ENCODE assay signal across 20 cellular contexts in genomic region chr2:169925968-169926367, GRCh38.
"Had no signal": no experiment of that assay in that cellular context is flagged by ENCODE, and none has a peak within 500 bp of the region (broad histone marks: within the 10 kb centered on the region; RNA-seq: fewer than 3 reads in every experiment).

No MANE protein-coding gene starts in this region.

- H3K27ac Mint-ChIP-seq: activated CD4-positive, alpha-beta T cell treated with anti-CD3 and anti-CD28 coated beads for 36 hours; activated T-helper 2 cell treated with anti-CD3 and anti-CD28 coated beads, Interferon-gamma antibody, Interleukin-2, Interleukin-4, amounts not matched to agents 10 μg/mL and 5 μg/mL and 100 μg/mL, durations not matched to agents 14 hours and 24 hours and 36 hours; endodermal cell had no signal

- H3K4me1 ChIP-seq: body of pancreas, parathyroid adenoma, spleen had no signal

- ATAC-seq: activated CD4-positive, alpha-beta T cell treated with anti-CD3 and anti-CD28 coated beads for 36 hours; body of pancreas; left lobe of liver had no signal

- DNase-seq: activated CD4-positive, alpha-beta T cell treated with anti-CD3 and anti-CD28 coated beads for 36 hours; activated CD4-positive, alpha-beta T cell treated with anti-CD3 and anti-CD28 coated beads, Interleukin-2, amount 50 U/mL, for 48 hours; activated naive CD4-positive, alpha-beta T cell treated with anti-CD3 and anti-CD28 coated beads, Interleukin-2, amount 50 U/mL, for 16 hours; activated T-cell treated with anti-CD3 and anti-CD28 coated beads, Interleukin-2, amount 50 U/mL, for 24 hours; amygdala; body of pancreas; dorsolateral prefrontal cortex; endodermal cell; foreskin melanocyte; midbrain; spleen; stimulated activated CD4-positive, alpha-beta T cell treated with anti-CD3 and anti-CD28 coated beads, Interleukin-4, amount 100 ng/mL, for 4 hours; stimulated activated naive CD4-positive, alpha-beta T cell; T-helper 1 cell; T1000 had no signal

- H3K9ac ChIP-seq: parathyroid adenoma had no signal

- H3K27me3 ChIP-seq: body of pancreas, dorsolateral prefrontal cortex, spleen had no signal

- H2AFZ ChIP-seq: parathyroid adenoma had no signal

- H3K9me3 ChIP-seq: body of pancreas, spleen had no signal

- H3K9me3 Mint-ChIP-seq: activated T-cell treated with anti-CD3 and anti-CD28 coated beads, Interleukin-2, amount 50 U/mL, for 24 hours; activated T-helper 2 cell treated with anti-CD3 and anti-CD28 coated beads, Interferon-gamma antibody, Interleukin-2, Interleukin-4, amounts not matched to agents 10 μg/mL and 5 μg/mL and 100 μg/mL, durations not matched to agents 14 hours and 24 hours and 36 hours; endodermal cell had no signal

- H3K4me3 Mint-ChIP-seq: activated CD4-positive, alpha-beta T cell treated with anti-CD3 and anti-CD28 coated beads for 36 hours; activated T-cell treated with anti-CD3 and anti-CD28 coated beads, Interleukin-2, amount 50 U/mL, for 24 hours; endodermal cell had no signal

- H3K79me2 ChIP-seq: parathyroid adenoma had no signal

- H3K27ac ChIP-seq: body of pancreas, dorsolateral prefrontal cortex, epithelial cell of prostate, parathyroid adenoma, spleen had no signal

- H3K27me3 Mint-ChIP-seq: activated CD4-positive, alpha-beta T cell treated with anti-CD3 and anti-CD28 coated beads for 36 hours; activated T-cell treated with anti-CD3 and anti-CD28 coated beads, Interleukin-2, amount 50 U/mL, for 24 hours had no signal

- H3K4me3 ChIP-seq: body of pancreas, dorsolateral prefrontal cortex, lung, spleen had no signal

- H3K4me1 Mint-ChIP-seq: activated CD4-positive, alpha-beta T cell treated with anti-CD3 and anti-CD28 coated beads for 36 hours; endodermal cell had no signal
